17 cellular contexts compared by ENCODE assay signal in the genomic region with DNA sequence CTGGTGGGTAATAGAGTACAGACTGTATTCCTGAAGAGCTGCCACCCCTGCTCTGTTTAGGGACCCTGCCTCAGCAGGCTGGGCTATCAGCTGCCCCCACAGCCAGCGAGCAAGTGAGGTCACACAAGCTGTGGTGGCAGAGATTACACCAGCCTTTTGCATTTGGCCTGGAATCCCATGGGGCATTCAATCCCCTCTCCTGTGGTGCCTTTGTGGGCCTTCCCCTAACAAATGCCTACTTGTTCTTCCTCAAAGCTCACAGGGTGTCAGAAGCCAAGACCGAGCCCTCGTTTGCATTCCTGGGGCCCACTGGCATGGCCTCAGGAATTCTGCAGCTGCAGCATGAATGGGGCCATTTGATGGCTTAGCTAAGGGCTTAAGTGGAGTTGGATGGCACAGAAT.
DNase-seq lines count a peak whose midpoint lies in the region; ATAC-seq and TF ChIP-seq lines count a peak whose summit lies in the region.
"Had no signal": no experiment of that assay in that cellular context is flagged by ENCODE, and none has a peak within 500 bp of the region (broad histone marks: within the 10 kb centered on the region; RNA-seq: fewer than 3 reads in every experiment).

No MANE protein-coding gene starts in this region.

- ATAC-seq in activated naive CD4-positive, alpha-beta T cell treated with anti-CD3 and anti-CD28 coated beads, Interleukin-2, amount 50 U/mL, for 72 hours, result no peak
- ATAC-seq: activated CD4-positive, CD25-positive, alpha-beta regulatory T cell treated with anti-CD3 and anti-CD28 coated beads, Interleukin-2, amount 50 U/mL, for 24 hours; psoas muscle had no signal

- DNase-seq in caudate nucleus (lab: John Stamatoyannopoulos, UW) (peak; percentile 4 to 98 (median 93)), inferior parietal cortex (ENCODE audit: extremely low spot score) (peak; percentile 94), substantia nigra (lab: John Stamatoyannopoulos, UW) (peak; percentile 9 to 97 (median 89)), DMS 273 treated with DMSO at 0.1 percent for 48 hours (lab: John Stamatoyannopoulos, UW) (no peak), GM10248 (ENCODE audit: extremely low spot score) (no peak)
- no peak for DNase-seq in activated naive CD4-positive, alpha-beta T cell treated with anti-CD3 and anti-CD28 coated beads, Interleukin-2, amount 50 U/mL, for 72 hours (ENCODE audit: low spot score in 2 of 2)
- DNase-seq: activated CD8-positive, alpha-beta memory T cell treated with anti-CD3 and anti-CD28 coated beads, Interleukin-2, amount 50 U/mL, for 48 hours; activated naive CD8-positive, alpha-beta T cell treated with anti-CD3 and anti-CD28 coated beads for 36 hours; colonic mucosa; NCI-H2227 treated with DMSO at 0.1 percent for 48 hours; psoas muscle; stimulated activated CD4-positive, alpha-beta T cell treated with anti-CD3 and anti-CD28 coated beads, Interleukin-1b, Interleukin-23, amount 100 ng/mL, for 48 hours had no signal

- POLR2A ChIA-PET in HEK293 (lab: Yijun Ruan, JAX), result no interaction called here
- POLR2A ChIA-PET in GM10248 (lab: Yijun Ruan, JAX), result no interaction called here

- H3K4me3 ChIP-seq in HEK293 (ENCODE audit: low read depth, low read length), result no peak overlapping the region
- H3K4me3 ChIP-seq: colonic mucosa, psoas muscle, upper lobe of left lung had no signal

- H3K9me3 ChIP-seq in HEK293 (ENCODE audit: control insufficient read depth, insufficient read depth, low read depth, low read length), result no peaks in the 10 kb centered on the region
- H3K9me3 ChIP-seq: colonic mucosa, psoas muscle, upper lobe of left lung had no signal

- no peak overlapping the region for H3K27ac ChIP-seq in HEK293 (ENCODE audit: extremely low read depth, low read depth, low read length)
- H3K27ac ChIP-seq in caudate nucleus (ENCODE audit: low read depth, low read length), result peak overlapping the region; percentile 97
- H3K27ac ChIP-seq in substantia nigra (ENCODE audit: low read depth, low read length, poor library complexity, severe bottlenecking), result peak overlapping the region; percentile 97
- H3K27ac ChIP-seq: colonic mucosa, psoas muscle, upper lobe of left lung had no signal

- H3K4me1 ChIP-seq in HEK293 (ENCODE audit: control insufficient read depth, insufficient read depth, low read length), result no peaks in the 10 kb centered on the region
- H3K4me1 ChIP-seq: colonic mucosa, psoas muscle, upper lobe of left lung had no signal

- H3K27ac Mint-ChIP-seq in activated naive CD4-positive, alpha-beta T cell treated with anti-CD3 and anti-CD28 coated beads, Interleukin-2, amount 50 U/mL, for 72 hours, result no peak overlapping the region
- H3K27ac Mint-ChIP-seq: activated naive CD8-positive, alpha-beta T cell treated with anti-CD3 and anti-CD28 coated beads for 36 hours; CD14-positive monocyte; IgD-negative memory B cell had no signal

- no peaks in the 10 kb centered on the region for H3K36me3 Mint-ChIP-seq in activated naive CD4-positive, alpha-beta T cell treated with anti-CD3 and anti-CD28 coated beads, Interleukin-2, amount 50 U/mL, for 72 hours
- H3K36me3 Mint-ChIP-seq: activated naive CD8-positive, alpha-beta T cell treated with anti-CD3 and anti-CD28 coated beads for 36 hours; CD14-positive monocyte; IgD-negative memory B cell had no signal

- no peaks in the 10 kb centered on the region for H3K36me3 ChIP-seq in HEK293 (ENCODE audit: control insufficient read depth in 2 of 2, insufficient read depth in 1 of 2, low read length in 2 of 2)
- H3K36me3 ChIP-seq: colonic mucosa, upper lobe of left lung had no signal

- TF ChIP-seq CTCF in HEK293 (tag by site-specific recombination; IDR thresholded peaks at IDR 0.05), result no peak
- no peak for TF ChIP-seq CTCF in GM10248 (IDR thresholded peaks at IDR 0.05; ENCODE audit: control extremely low read depth, extremely low read depth, low read depth, missing control alignments)

- CTCF ChIA-PET in HEK293 (lab: Yijun Ruan, JAX) (interaction anchor here (0.6 to 1.6 kb wide), 5 partner anchors 12 to 123 kb away, joined by 3 to 6 read pairs (median 3); no protein-coding TSS in a partner anchor), GM10248 (lab: Yijun Ruan, JAX) (interaction anchor here (1.3 to 2.5 kb wide), 6 partner anchors 9 to 663 kb away, joined by 3 to 14 read pairs (median 6); no protein-coding TSS in a partner anchor)

- peaks cover 4 to 7% of the 10 kb centered on the region in 2 donors for H3K9me3 Mint-ChIP-seq in activated naive CD4-positive, alpha-beta T cell treated with anti-CD3 and anti-CD28 coated beads, Interleukin-2, amount 50 U/mL, for 72 hours
- H3K9me3 Mint-ChIP-seq: activated naive CD8-positive, alpha-beta T cell treated with anti-CD3 and anti-CD28 coated beads for 36 hours had no signal

TF ChIP-seq in HEK293, 187 proteins besides CTCF, POLR2A, EP300 and RAD21:
- no peak for TF ChIP-seq ZNF366 (tag by site-specific recombination; conservative IDR thresholded peaks at IDR 0.05)
- no peak for TF ChIP-seq ZNF221 (tag by site-specific recombination; IDR thresholded peaks at IDR 0.05; ENCODE audit: borderline replicate concordance)
- no peak for TF ChIP-seq ZNF292 (tag by site-specific recombination; IDR thresholded peaks at IDR 0.05; ENCODE audit: borderline replicate concordance, low read depth)
- TF ChIP-seq ZIC2 (tag by site-specific recombination; IDR thresholded peaks at IDR 0.05), result peak; percentile 44
- no peak for TF ChIP-seq ZNF24 (tag by site-specific recombination; IDR thresholded peaks at IDR 0.05)
TF ChIP-seq in HEK293: peak in this region for 1.

Comparison
In these comparisons a context has a peak if more than half of its experiments do, and no peak if none do; other contexts are left out.
1. DNase-seq: peak in caudate nucleus (61 of 61), inferior parietal cortex (single experiment) and substantia nigra (49 of 49); none in DMS 273 treated with DMSO at 0.1 percent for 48 hours (single experiment), GM10248 (single experiment) and activated naive CD4-positive, alpha-beta T cell treated with anti-CD3 and anti-CD28 coated beads, Interleukin-2, amount 50 U/mL, for 72 hours (0 of 2).